ENCODE assay signal across 8 cellular contexts in genomic region chr3:48432411-48433371, GRCh38. TPM values are rescaled to one million over a fixed set of nuclear protein-coding genes. Genes with fewer than 3 reads are reported as not detected.
DNase-seq lines count a peak whose midpoint lies in the region; TF ChIP-seq lines count a peak whose summit lies in the region.

No MANE protein-coding gene starts in this region.

- H3K4me1 ChIP-seq in vagina, result peaks cover 71% of the 10 kb centered on the region
- H3K4me1 ChIP-seq in CD4-positive, alpha-beta memory T cell (ENCODE audit: insufficient read depth, low read length), result peaks cover 23% of the 10 kb centered on the region

- TF ChIP-seq CTCF in astrocyte of the spinal cord (IDR thresholded peaks at IDR 0.05; ENCODE audit: low read depth, low read length), result peak; percentile 29
- no peak for TF ChIP-seq CTCF in vagina (IDR thresholded peaks at IDR 0.05)

- H3K27me3 ChIP-seq in layer of hippocampus (ENCODE audit: control insufficient read depth, insufficient read depth, low read length) (no peaks in the 10 kb centered on the region), vagina (no peaks in the 10 kb centered on the region)
- H3K27me3 ChIP-seq in CD4-positive, alpha-beta memory T cell (ENCODE audit: insufficient read depth, low read length), result no peaks in the 10 kb centered on the region

- H3K4me3 Mint-ChIP-seq in activated naive CD4-positive, alpha-beta T cell treated with anti-CD3 and anti-CD28 coated beads for 36 hours, result no peak overlapping the region
- H3K4me3 Mint-ChIP-seq in CD4-positive, alpha-beta memory T cell, result peak overlapping the region in 1 of 8 donors; percentile 25

- peaks cover 18% of the 10 kb centered on the region for H3K36me3 Mint-ChIP-seq in activated naive CD4-positive, alpha-beta T cell treated with anti-CD3 and anti-CD28 coated beads for 36 hours (ENCODE audit: low read depth)
- H3K36me3 Mint-ChIP-seq in CD4-positive, alpha-beta memory T cell, result peaks cover 0 to 9% of the 10 kb centered on the region in 2 donors

- H3K27ac ChIP-seq in layer of hippocampus (ENCODE audit: low read depth, low read length) (peak overlapping the region; percentile 48), vagina (peak overlapping the region; percentile 85)
- no peak overlapping the region for H3K27ac ChIP-seq in CD4-positive, alpha-beta memory T cell (ENCODE audit: low read depth, low read length)

- peak overlapping the region; percentile 22 for H3K27ac Mint-ChIP-seq in activated naive CD4-positive, alpha-beta T cell treated with anti-CD3 and anti-CD28 coated beads for 36 hours
- H3K27ac Mint-ChIP-seq in CD4-positive, alpha-beta memory T cell, result peak overlapping the region in 2 of 7 donors; percentile 8 to 51

- H3K9me3 Mint-ChIP-seq in activated naive CD4-positive, alpha-beta T cell treated with anti-CD3 and anti-CD28 coated beads for 36 hours, result no peaks in the 10 kb centered on the region
- no peaks in the 10 kb centered on the region for H3K9me3 Mint-ChIP-seq in CD4-positive, alpha-beta memory T cell

- TF ChIP-seq POLR2A in vagina (IDR thresholded peaks at IDR 0.05), result no peak

- DNase-seq in activated naive CD4-positive, alpha-beta T cell treated with anti-CD3 and anti-CD28 coated beads for 36 hours, result no peak
- DNase-seq in activated naive CD4-positive, alpha-beta T cell (lab: John Stamatoyannopoulos, UW), result no peak
- DNase-seq in astrocyte of the spinal cord (ENCODE audit: low read depth, low spot score), result no peak
- DNase-seq in vagina (ENCODE audit: extremely low spot score in 2 of 2), result no peak
- no peak for DNase-seq in DMS53 (lab: John Stamatoyannopoulos, UW)
- DNase-seq in GM19240 (ENCODE audit: insufficient read length, low spot score), result no peak
- no peak for DNase-seq in CD4-positive, alpha-beta memory T cell

- intact Hi-C loops in activated naive CD4-positive, alpha-beta T cell treated with anti-CD3 and anti-CD28 coated beads for 36 hours (cut with micrococcal nuclease), result no loop called here
- intact Hi-C loops in vagina (cut with DNase I), result loop anchor here (10.0 kb wide), 1 partner anchor 158 kb away; no protein-coding TSS in a partner anchor
- intact Hi-C loops in CD4-positive, alpha-beta memory T cell (cut with micrococcal nuclease), result no loop called here

- H3K9me3 ChIP-seq in vagina, result no peaks in the 10 kb centered on the region
- no peaks in the 10 kb centered on the region for H3K9me3 ChIP-seq in CD4-positive, alpha-beta memory T cell (ENCODE audit: control insufficient read depth in 1 of 2, low read length in 2 of 2)

- H3K4me3 ChIP-seq in astrocyte of the spinal cord (ENCODE audit: low read depth, low read length) (no peak overlapping the region), vagina (peak overlapping the region in 1 of 2 donors; percentile 22)
- H3K4me3 ChIP-seq in CD4-positive, alpha-beta memory T cell (ENCODE audit: low read length in 2 of 2), result no peak overlapping the region

- CTCF ChIA-PET in activated naive CD4-positive, alpha-beta T cell treated with anti-CD3 and anti-CD28 coated beads for 36 hours (lab: Charles Lee), result interaction anchor here (0.5 to 6.1 kb wide), 9 partner anchors 12 to 365 kb away, joined by 3 to 72 read pairs (median 4); partner anchors contain the start of gene PFKFB4
- CTCF ChIA-PET in CD4-positive, alpha-beta memory T cell (lab: Charles Lee; ENCODE audit: partially characterized antibody), result interaction anchor here (0.9 to 9.7 kb wide), 10 partner anchors 13 to 162 kb away, joined by 3 to 381 read pairs (median 29); partner anchors contain the start of genes ATRIP, PFKFB4 and SHISA5

- H3K27me3 Mint-ChIP-seq in activated naive CD4-positive, alpha-beta T cell treated with anti-CD3 and anti-CD28 coated beads for 36 hours (ENCODE audit: low read depth), result peaks cover 7% of the 10 kb centered on the region
- H3K27me3 Mint-ChIP-seq in CD4-positive, alpha-beta memory T cell, result no peaks in the 10 kb centered on the region

- no peaks in the 10 kb centered on the region for H3K36me3 ChIP-seq in vagina
- no peaks in the 10 kb centered on the region for H3K36me3 ChIP-seq in CD4-positive, alpha-beta memory T cell (ENCODE audit: insufficient read depth, low read length)

- H3K4me1 Mint-ChIP-seq in activated naive CD4-positive, alpha-beta T cell treated with anti-CD3 and anti-CD28 coated beads for 36 hours (ENCODE audit: low read depth), result peaks cover 25% of the 10 kb centered on the region
- H3K4me1 Mint-ChIP-seq in CD4-positive, alpha-beta memory T cell, result peaks cover 8 to 28% (median 19%) of the 10 kb centered on the region in 4 donors

- POLR2A ChIA-PET in CD4-positive, alpha-beta memory T cell (lab: Charles Lee; ENCODE audit: partially characterized antibody), result interaction anchor here (2.2 to 4.6 kb wide), 2 partner anchors 13 to 75 kb away, joined by 6 to 44 read pairs; partner anchors contain the start of gene ATRIP

- in situ Hi-C loops in astrocyte of the spinal cord (cut with HindIII; ENCODE audit: low sequenced_read_pairs), result no loop called here

RNA-seq across cellular contexts. Expression of gene PLXNB1, which starts 2.8 kb away (rescaled TPM):
- 1 to 10 TPM; 1.5 to 2.0 TPM for total RNA-seq in activated naive CD4-positive, alpha-beta T cell treated with anti-CD3 and anti-CD28 coated beads for 36 hours
- 257 TPM for total RNA-seq in vagina
- 1 to 10 TPM; 2.6 to 5.0 TPM for total RNA-seq in CD4-positive, alpha-beta memory T cell
- polyA plus RNA-seq in CD4-positive, alpha-beta memory T cell, result under 1 TPM in 1 of 2 donors, not detected in 1; 0.48 TPM

RNA-seq across cellular contexts. Expression of gene CCDC51, which starts 7.2 kb away (rescaled TPM):
- 10 to 100 TPM; 16.4 to 17.4 TPM for total RNA-seq in activated naive CD4-positive, alpha-beta T cell treated with anti-CD3 and anti-CD28 coated beads for 36 hours
- total RNA-seq in vagina, result 11.5 TPM
- 1 to 10 TPM; 5.1 to 5.4 TPM for total RNA-seq in CD4-positive, alpha-beta memory T cell
- polyA plus RNA-seq in CD4-positive, alpha-beta memory T cell, result 10 to 100 TPM in 1 of 2 donors, 1 to 10 TPM in 1; 6.6 to 13.3 TPM

RNA-seq across cellular contexts. Expression of gene TMA7, which starts 7.4 kb away (rescaled TPM):
- 100 to 1,000 TPM; 319 to 353 TPM for total RNA-seq in activated naive CD4-positive, alpha-beta T cell treated with anti-CD3 and anti-CD28 coated beads for 36 hours
- total RNA-seq in vagina, result 251 TPM
- 100 to 1,000 TPM; 309 to 310 TPM for total RNA-seq in CD4-positive, alpha-beta memory T cell
- 100 to 1,000 TPM; 765 to 952 TPM for polyA plus RNA-seq in CD4-positive, alpha-beta memory T cell

RNA-seq across cellular contexts. Expression of gene ATRIP, which starts 13.8 kb away (rescaled TPM):
- total RNA-seq in activated naive CD4-positive, alpha-beta T cell treated with anti-CD3 and anti-CD28 coated beads for 36 hours, result 10 to 100 TPM in 1 of 2 experiments, 1 to 10 TPM in 1; 8.9 to 10.0 TPM
- total RNA-seq in vagina, result 13.8 TPM
- total RNA-seq in CD4-positive, alpha-beta memory T cell, result 10 to 100 TPM; 14.9 to 15.2 TPM
- polyA plus RNA-seq in CD4-positive, alpha-beta memory T cell, result 10 to 100 TPM; 11.3 to 15.4 TPM

Comparison
In these comparisons a context has a peak if more than half of its experiments do, and no peak if none do; other contexts are left out.
1. RNA of gene PLXNB1, which starts 2.8 kb away (total RNA-seq): 257 TPM in vagina (single experiment); 2.6 to 5.0 TPM in CD4-positive, alpha-beta memory T cell and 1.5 to 2.0 TPM in activated naive CD4-positive, alpha-beta T cell treated with anti-CD3 and anti-CD28 coated beads for 36 hours; every median in the first group is over 10 times any median in the second.